In genomic region chr4:158282252-158282651, GRCh38 we compare ENCODE assay signal across 1 cellular context.
TF ChIP-seq lines count a peak whose summit lies in the region.

No MANE protein-coding gene starts in this region.

TF ChIP-seq in HepG2, 621 proteins besides CTCF, POLR2A, EP300 and RAD21 (continued from another document):
- TF ChIP-seq, protein P1, sequence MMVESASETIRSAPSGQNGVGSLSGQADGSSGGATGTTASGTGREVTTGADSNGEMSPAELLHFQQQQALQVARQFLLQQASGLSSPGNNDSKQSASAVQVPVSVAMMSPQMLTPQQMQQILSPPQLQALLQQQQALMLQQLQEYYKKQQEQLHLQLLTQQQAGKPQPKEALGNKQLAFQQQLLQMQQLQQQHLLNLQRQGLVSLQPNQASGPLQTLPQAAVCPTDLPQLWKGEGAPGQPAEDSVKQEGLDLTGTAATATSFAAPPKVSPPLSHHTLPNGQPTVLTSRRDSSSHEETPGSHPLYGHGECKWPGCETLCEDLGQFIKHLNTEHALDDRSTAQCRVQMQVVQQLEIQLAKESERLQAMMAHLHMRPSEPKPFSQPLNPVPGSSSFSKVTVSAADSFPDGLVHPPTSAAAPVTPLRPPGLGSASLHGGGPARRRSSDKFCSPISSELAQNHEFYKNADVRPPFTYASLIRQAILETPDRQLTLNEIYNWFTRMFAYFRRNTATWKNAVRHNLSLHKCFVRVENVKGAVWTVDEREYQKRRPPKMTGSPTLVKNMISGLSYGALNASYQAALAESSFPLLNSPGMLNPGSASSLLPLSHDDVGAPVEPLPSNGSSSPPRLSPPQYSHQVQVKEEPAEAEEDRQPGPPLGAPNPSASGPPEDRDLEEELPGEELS (CRISPR knock-in tag; IDR thresholded peaks at IDR 0.05), result no peak
- no peak for TF ChIP-seq POLR2AphosphoS2 (IDR thresholded peaks at IDR 0.05; ENCODE audit: low read depth, low read length)
TF ChIP-seq in HepG2: peak in this region for 3.
